In the genomic region with DNA sequence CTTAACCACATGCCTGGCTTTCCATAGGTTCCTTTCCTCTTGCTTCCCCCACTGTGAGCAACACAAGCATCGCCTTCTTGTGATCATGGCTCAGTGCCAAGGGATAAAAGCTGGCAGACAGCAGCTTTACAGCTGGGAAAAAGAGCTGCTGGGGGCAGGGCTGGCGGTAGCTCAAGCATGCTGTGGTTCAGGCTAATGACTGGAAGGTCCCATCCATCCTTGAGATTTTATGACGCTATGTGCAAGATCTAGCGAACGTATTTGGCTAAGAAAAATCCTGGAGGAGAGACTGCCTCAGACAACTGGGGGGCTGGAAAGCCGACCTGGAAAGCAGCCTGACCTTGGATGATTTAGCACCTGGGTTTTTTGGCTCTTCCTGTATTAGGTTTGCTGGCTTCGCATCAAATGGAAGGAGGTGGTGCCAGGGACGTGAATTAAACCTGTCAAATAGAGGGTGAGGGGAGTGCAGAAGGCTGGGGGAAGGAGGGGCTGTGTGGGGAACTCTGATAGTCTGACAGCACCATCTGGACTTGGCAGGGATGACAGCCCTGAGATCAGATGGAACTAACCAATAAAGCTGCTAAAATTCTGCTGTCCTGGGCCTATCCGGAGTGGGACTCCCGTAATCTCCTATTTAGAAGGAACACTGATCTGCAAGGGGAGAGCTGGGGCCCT, we compare ENCODE assay signal across 8 cellular contexts. TPM values are rescaled to one million over a fixed set of nuclear protein-coding genes. Genes with fewer than 3 reads are reported as not detected.
DNase-seq lines count a peak whose midpoint lies in the region; ATAC-seq and TF ChIP-seq lines count a peak whose summit lies in the region.

No MANE protein-coding gene starts in this region.

- WGBS in endodermal cell (ENCODE audit: insufficient coverage in 1 of 2, insufficient read length in 1 of 2), 2 experiments, result 88% methylated on average over 9 to 10 of the region's 10 CpGs

- ATAC-seq in omental fat pad (ENCODE audit: low FRiP score) (peak; percentile 28), GM21825 (IDR thresholded peaks at IDR 0.05; ENCODE audit: unreplicated experiment) (no peak)
- no peak for ATAC-seq in activated T-helper 17 cell treated with anti-CD3 and anti-CD28 coated beads, Interleukin-2, amount 50 U/mL, for 72 hours (replicated peaks)

- no peak overlapping the region for H3K4me3 Mint-ChIP-seq in endodermal cell
- H3K4me3 Mint-ChIP-seq in activated T-helper 17 cell treated with anti-CD3 and anti-CD28 coated beads, Interleukin-2, amount 50 U/mL, for 72 hours, result no peak overlapping the region

- no peaks in the 10 kb centered on the region for H3K36me3 ChIP-seq in endodermal cell (ENCODE audit: control insufficient read depth, insufficient read depth, low read length)

- peak; percentile 37 for DNase-seq in DMS53 treated with DMSO at 0.1 percent for 48 hours (lab: John Stamatoyannopoulos, UW; ENCODE audit: unreplicated experiment)
- DNase-seq in NCI-H345 (lab: John Stamatoyannopoulos, UW), result peak; percentile 93
- no peak for DNase-seq in endodermal cell
- DNase-seq in omental fat pad (ENCODE audit: low spot score), result no peak
- DNase-seq in OCI-M1 (lab: John Stamatoyannopoulos, UW), result no peak
- no peak for DNase-seq in activated T-cell treated with anti-CD3 and anti-CD28 coated beads for 4 hours

- H3K9me3 ChIP-seq in endodermal cell (ENCODE audit: control insufficient read depth, low read length), result no peaks in the 10 kb centered on the region

- no peaks in the 10 kb centered on the region for H3K27me3 ChIP-seq in endodermal cell (ENCODE audit: control insufficient read depth, insufficient read depth, low read length, poor library complexity, severe bottlenecking)

- H3K27ac ChIP-seq in endodermal cell (ENCODE audit: low read depth, low read length), result peak overlapping the region; percentile 41

- H3K4me1 Mint-ChIP-seq in endodermal cell, result peaks cover 14% of the 10 kb centered on the region
- no peaks in the 10 kb centered on the region for H3K4me1 Mint-ChIP-seq in activated T-helper 17 cell treated with anti-CD3 and anti-CD28 coated beads, Interleukin-2, amount 50 U/mL, for 72 hours

- H3K9ac ChIP-seq in endodermal cell (ENCODE audit: extremely low read depth, low read length, poor library complexity, severe bottlenecking), result no peak overlapping the region

- TF ChIP-seq CTCF in endodermal cell (conservative IDR thresholded peaks at IDR 0.05), result no peak
- TF ChIP-seq CTCF in omental fat pad (IDR thresholded peaks at IDR 0.05), result no peak

- H3K4me3 ChIP-seq in endodermal cell (ENCODE audit: low read length), result no peak overlapping the region

- no peaks in the 10 kb centered on the region for H3K27me3 Mint-ChIP-seq in endodermal cell (ENCODE audit: insufficient read depth)
- H3K27me3 Mint-ChIP-seq in activated T-helper 17 cell treated with anti-CD3 and anti-CD28 coated beads, Interleukin-2, amount 50 U/mL, for 72 hours, result peaks cover 10% of the 10 kb centered on the region

- no peaks in the 10 kb centered on the region for H3K4me1 ChIP-seq in endodermal cell (ENCODE audit: control insufficient read depth, insufficient read depth, low read length)

- H3K27ac Mint-ChIP-seq in endodermal cell, result no peak overlapping the region
- no peak overlapping the region for H3K27ac Mint-ChIP-seq in activated T-helper 17 cell treated with anti-CD3 and anti-CD28 coated beads, Interleukin-2, amount 50 U/mL, for 72 hours

- H3K36me3 Mint-ChIP-seq in endodermal cell (ENCODE audit: low read depth), result no peaks in the 10 kb centered on the region
- H3K36me3 Mint-ChIP-seq in activated T-helper 17 cell treated with anti-CD3 and anti-CD28 coated beads, Interleukin-2, amount 50 U/mL, for 72 hours (ENCODE audit: low read depth), result no peaks in the 10 kb centered on the region

- H3K9me3 Mint-ChIP-seq in endodermal cell, result peaks cover 1% of the 10 kb centered on the region
- no peaks in the 10 kb centered on the region for H3K9me3 Mint-ChIP-seq in activated T-helper 17 cell treated with anti-CD3 and anti-CD28 coated beads, Interleukin-2, amount 50 U/mL, for 72 hours

RNA-seq across cellular contexts. Expression of a gene that starts 34.8 kb away (rescaled TPM):
- total RNA-seq in endodermal cell, result 1 to 10 TPM in 1 of 2 donors, under 1 TPM in 1; 0.44 to 1.1 TPM
- polyA plus RNA-seq in endodermal cell (2013, experiment 1 of 2), result 1.2 TPM
- polyA plus RNA-seq in endodermal cell (2013, experiment 2 of 2), result 0.79 TPM
- total RNA-seq in omental fat pad, result 1 to 10 TPM in 3 of 4 donors, under 1 TPM in 1; 0.82 to 2.2 (median 1.7) TPM
- total RNA-seq in activated T-helper 17 cell treated with anti-CD3 and anti-CD28 coated beads, Interleukin-2, amount 50 U/mL, for 72 hours, result under 1 TPM; 0.50 to 0.90 TPM

RNA-seq across cellular contexts. Expression of a gene that starts 35.3 kb away (rescaled TPM):
- total RNA-seq in endodermal cell, result 10 to 100 TPM; 38.7 to 48.9 TPM
- 36.5 TPM for polyA plus RNA-seq in endodermal cell (2013, experiment 1 of 2)
- 31.5 TPM for polyA plus RNA-seq in endodermal cell (2013, experiment 2 of 2)
- 10 to 100 TPM; 42.0 to 57.3 (median 43.8) TPM for total RNA-seq in omental fat pad
- total RNA-seq in activated T-helper 17 cell treated with anti-CD3 and anti-CD28 coated beads, Interleukin-2, amount 50 U/mL, for 72 hours, result 10 to 100 TPM; 34.9 to 40.9 TPM

RNA-seq across cellular contexts. Expression of a gene that starts 40.5 kb away (rescaled TPM):
- total RNA-seq in endodermal cell, result 1 to 10 TPM in 1 of 2 donors, under 1 TPM in 1; 0.73 to 1.9 TPM
- polyA plus RNA-seq in endodermal cell (2013, experiment 1 of 2), result 0.68 TPM
- 0.62 TPM for polyA plus RNA-seq in endodermal cell (2013, experiment 2 of 2)
- total RNA-seq in omental fat pad, result under 1 TPM; 0.12 to 0.38 (median 0.25) TPM
- 10 to 100 TPM in 1 of 2 donors, 1 to 10 TPM in 1; 6.4 to 16.3 TPM for total RNA-seq in activated T-helper 17 cell treated with anti-CD3 and anti-CD28 coated beads, Interleukin-2, amount 50 U/mL, for 72 hours

RNA-seq across cellular contexts. Expression of a gene that starts 42.0 kb away (rescaled TPM):
- total RNA-seq in endodermal cell, result 1 to 10 TPM; 4.8 to 6.4 TPM
- 4.3 TPM for polyA plus RNA-seq in endodermal cell (2013, experiment 1 of 2)
- 5.5 TPM for polyA plus RNA-seq in endodermal cell (2013, experiment 2 of 2)
- 1 to 10 TPM; 1.9 to 3.5 (median 2.6) TPM for total RNA-seq in omental fat pad
- 1 to 10 TPM; 2.4 to 5.2 TPM for total RNA-seq in activated T-helper 17 cell treated with anti-CD3 and anti-CD28 coated beads, Interleukin-2, amount 50 U/mL, for 72 hours

Comparison
In these comparisons a context has a peak if more than half of its experiments do, and no peak if none do; other contexts are left out.
1. DNase-seq: peak in DMS53 treated with DMSO at 0.1 percent for 48 hours (single experiment) and NCI-H345 (single experiment); none in endodermal cell (single experiment), omental fat pad (single experiment), OCI-M1 (single experiment) and activated T-cell treated with anti-CD3 and anti-CD28 coated beads for 4 hours (single experiment).